8 cellular contexts compared by ENCODE assay signal in genomic region chr10:3197354-3198003, GRCh38. TPM values are rescaled to one million over a fixed set of nuclear protein-coding genes. Genes with fewer than 3 reads are reported as not detected.
DNase-seq lines count a peak whose midpoint lies in the region; ATAC-seq and TF ChIP-seq lines count a peak whose summit lies in the region.

No MANE protein-coding gene starts in this region.

- H3K36me3 Mint-ChIP-seq in activated CD8-positive, alpha-beta T cell treated with anti-CD3 and anti-CD28 coated beads for 36 hours (ENCODE audit: low read depth), result no peaks in the 10 kb centered on the region

- H3K4me3 ChIP-seq in A673 (ENCODE audit: low read depth, low read length, poor library complexity, severe bottlenecking) (peak overlapping the region; percentile 20), mesodermal cell (ENCODE audit: extremely low read depth, insufficient read depth, low read length, poor library complexity, severe bottlenecking) (no peak overlapping the region)

- peaks cover 12% of the 10 kb centered on the region for H3K4me1 Mint-ChIP-seq in activated CD8-positive, alpha-beta T cell treated with anti-CD3 and anti-CD28 coated beads for 36 hours (ENCODE audit: low read depth)

- H3K9me3 ChIP-seq in A673 (ENCODE audit: low read depth, low read length, poor library complexity, severe bottlenecking), result no peaks in the 10 kb centered on the region
- H3K9me3 ChIP-seq in mesodermal cell (ENCODE audit: control insufficient read depth, low read length), result no peaks in the 10 kb centered on the region

- intact Hi-C loops in A673 (cut with micrococcal nuclease; ENCODE audit: unreplicated experiment), result loop anchor here (5.0 to 10.0 kb wide), 3 partner anchors 1077 to 1570 kb away; no protein-coding TSS in a partner anchor
- intact Hi-C loops in activated CD8-positive, alpha-beta T cell treated with anti-CD3 and anti-CD28 coated beads for 36 hours (cut with micrococcal nuclease), result no loop called here

- H3K27me3 ChIP-seq in A673 (replicated peaks; ENCODE audit: insufficient read depth, low read depth, low read length, poor library complexity), result no peaks in the 10 kb centered on the region

- POLR2A ChIA-PET in A673 (lab: Charles Lee; ENCODE audit: low non-redundant PET), result interaction anchor here (0.6 kb wide), 2 partner anchors 25 to 1591 kb away, joined by 3 read pairs; partner anchors contain the start of gene PITRM1
- POLR2A ChIA-PET in activated CD8-positive, alpha-beta T cell treated with anti-CD3 and anti-CD28 coated beads for 36 hours (lab: Charles Lee), result interaction anchor here (0.7 to 1.8 kb wide), 4 partner anchors 9 to 606 kb away, joined by 3 to 7 read pairs (median 4); no protein-coding TSS in a partner anchor

- no peaks in the 10 kb centered on the region for H3K9me3 Mint-ChIP-seq in activated CD8-positive, alpha-beta T cell treated with anti-CD3 and anti-CD28 coated beads for 36 hours

- peak; percentile 83 for DNase-seq in A673 (ENCODE audit: low spot score)
- DNase-seq in NCI-H748 treated with DMSO at 0.1 percent for 48 hours (lab: John Stamatoyannopoulos, UW), result peak; percentile 40
- DNase-seq in activated CD8-positive, alpha-beta T cell treated with anti-CD3 and anti-CD28 coated beads for 36 hours, result peak; percentile 94
- DNase-seq in effector CD8-positive, alpha-beta T cell (lab: John Stamatoyannopoulos, UW), result peak; percentile 7
- DNase-seq in stimulated activated CD8-positive, alpha-beta memory T cell treated with anti-CD3 and anti-CD28 coated beads, Interleukin-12 subunit alpha, Interleukin-12 subunit beta, amount 100 ng/mL, for 4 hours (ENCODE audit: low read depth), result peak; percentile 43

- H3K4me1 ChIP-seq in A673 (ENCODE audit: insufficient read depth, low read length, poor library complexity, severe bottlenecking), result peaks cover 11% of the 10 kb centered on the region
- H3K4me1 ChIP-seq in mesodermal cell (ENCODE audit: control insufficient read depth, insufficient read depth, low read length, poor library complexity, severe bottlenecking), result peaks cover 23% of the 10 kb centered on the region

- TF ChIP-seq CTCF in A673 (conservative IDR thresholded peaks at IDR 0.05; ENCODE audit: low read depth, low read length), result peak; percentile 91
- TF ChIP-seq CTCF in activated CD8-positive, alpha-beta T cell treated with anti-CD3 and anti-CD28 coated beads for 36 hours (IDR thresholded peaks at IDR 0.05), result peak; percentile 73

- H3K4me3 Mint-ChIP-seq in activated CD8-positive, alpha-beta T cell treated with anti-CD3 and anti-CD28 coated beads for 36 hours, result peak overlapping the region; percentile 28

- no peak overlapping the region for H3K27ac ChIP-seq in A673 (ENCODE audit: low read depth, low read length, poor library complexity, severe bottlenecking)
- H3K27ac ChIP-seq in mesodermal cell (ENCODE audit: low read depth, low read length, severe bottlenecking), result peak overlapping the region; percentile 85

- peaks cover 53% of the 10 kb centered on the region for H3K27me3 Mint-ChIP-seq in activated CD8-positive, alpha-beta T cell treated with anti-CD3 and anti-CD28 coated beads for 36 hours

- BruUV-seq in A673 (replicated peaks; lab: Mats Ljungman, UMichigan), result no TSS peak

- WGBS in mesodermal cell (ENCODE audit: insufficient coverage in 2 of 2), 2 experiments, result 3 to 12% methylated on average over 18 to 23 of the region's 27 CpGs

- H3K27ac Mint-ChIP-seq in activated CD8-positive, alpha-beta T cell treated with anti-CD3 and anti-CD28 coated beads for 36 hours, result no peak overlapping the region

- no peaks in the 10 kb centered on the region for H3K36me3 ChIP-seq in A673 (ENCODE audit: insufficient read depth, low read length, poor library complexity, severe bottlenecking)
- no peaks in the 10 kb centered on the region for H3K36me3 ChIP-seq in mesodermal cell (ENCODE audit: control insufficient read depth, insufficient read depth, low read length)

- CTCF ChIA-PET in A673 (lab: Charles Lee), result interaction anchor here (0.6 to 1.1 kb wide), 5 partner anchors 133 to 1618 kb away, joined by 4 to 6 read pairs (median 5); no protein-coding TSS in a partner anchor
- CTCF ChIA-PET in activated CD8-positive, alpha-beta T cell treated with anti-CD3 and anti-CD28 coated beads for 36 hours (lab: Charles Lee), result interaction anchor here (0.7 to 2.9 kb wide), 23 partner anchors 10 to 1459 kb away, joined by 3 to 31 read pairs (median 3); no protein-coding TSS in a partner anchor

- ATAC-seq in GM18867 (IDR thresholded peaks at IDR 0.05; ENCODE audit: unreplicated experiment) (peak; percentile 80), HG03354 (IDR thresholded peaks at IDR 0.05; ENCODE audit: poor library complexity, severe bottlenecking, unreplicated experiment) (peak; percentile 74)
- ATAC-seq in activated CD8-positive, alpha-beta T cell treated with anti-CD3 and anti-CD28 coated beads for 36 hours, result peak; percentile 88

RNA-seq across cellular contexts. Expression of gene PITRM1, which starts 24.9 kb away (rescaled TPM):
- total RNA-seq in A673 (2021), result 80.1 and 83.5 TPM in 2 replicates
- 10 to 100 TPM; 77.6 to 78.6 TPM for total RNA-seq in activated CD8-positive, alpha-beta T cell treated with anti-CD3 and anti-CD28 coated beads for 36 hours
- 49.5 TPM for polyA plus RNA-seq in mesodermal cell (2013, experiment 1 of 2)
- polyA plus RNA-seq in mesodermal cell (2013, experiment 2 of 2), result 49.9 TPM

Comparison
In these comparisons a context has a peak if more than half of its experiments do, and no peak if none do; other contexts are left out.
1. DNase-seq: peak in every context shown above with its lines; median percentile 94 in activated CD8-positive, alpha-beta T cell treated with anti-CD3 and anti-CD28 coated beads for 36 hours; 83 in A673; 43 in stimulated activated CD8-positive, alpha-beta memory T cell treated with anti-CD3 and anti-CD28 coated beads, Interleukin-12 subunit alpha, Interleukin-12 subunit beta, amount 100 ng/mL, for 4 hours; 40 in NCI-H748 treated with DMSO at 0.1 percent for 48 hours; 7 in effector CD8-positive, alpha-beta T cell.